Comparison of ENCODE assay signal across 10 cellular contexts in genomic region chr7:47570649-47571050, GRCh38. TPM values are rescaled to one million over a fixed set of nuclear protein-coding genes. Genes with fewer than 3 reads are reported as not detected.
DNase-seq lines count a peak whose midpoint lies in the region; ATAC-seq and TF ChIP-seq lines count a peak whose summit lies in the region.
"Had no signal": no experiment of that assay in that cellular context is flagged by ENCODE, and none has a peak within 500 bp of the region (broad histone marks: within the 10 kb centered on the region; RNA-seq: fewer than 3 reads in every experiment).

No MANE protein-coding gene starts in this region.

- no TSS peak for BruUV-seq in OCI-LY7 (replicated peaks; lab: Mats Ljungman, UMichigan)

- no peak for TF ChIP-seq CTCF in OCI-LY7 (conservative IDR thresholded peaks at IDR 0.05; ENCODE audit: low read length)
- TF ChIP-seq CTCF in dorsolateral prefrontal cortex (IDR thresholded peaks at IDR 0.05 in 54 of 56, conservative IDR thresholded peaks at IDR 0.05 in 2 of 56; ENCODE audit: low read depth in 1 of 56, partially characterized antibody in 56 of 56) = no peak
- no peak for TF ChIP-seq CTCF in tibial nerve (IDR thresholded peaks at IDR 0.05)
- TF ChIP-seq CTCF in activated CD8-positive, alpha-beta T cell treated with anti-CD3 and anti-CD28 coated beads for 36 hours (IDR thresholded peaks at IDR 0.05) = no peak

- no peak overlapping the region for H2AFZ ChIP-seq in OCI-LY7 (ENCODE audit: low read length)

- H4K20me1 ChIP-seq in OCI-LY7 (ENCODE audit: insufficient read depth, low read length) = no peaks in the 10 kb centered on the region

- no peak overlapping the region for H3K4me3 Mint-ChIP-seq in activated CD8-positive, alpha-beta T cell treated with anti-CD3 and anti-CD28 coated beads for 36 hours
- H3K4me3 Mint-ChIP-seq: activated CD4-positive, alpha-beta T cell treated with anti-CD3 and anti-CD28 coated beads, Interleukin-2, amount 10 ng/mL, durations not matched to agents 7 days and 5 days had no signal

- no peaks in the 10 kb centered on the region for H3K36me3 ChIP-seq in OCI-LY7 (ENCODE audit: insufficient read depth, low read length)
- no peaks in the 10 kb centered on the region for H3K36me3 ChIP-seq in muscle layer of duodenum (ENCODE audit: control insufficient read depth in 1 of 2, insufficient read depth in 2 of 2, low read length in 2 of 2)
- no peaks in the 10 kb centered on the region for H3K36me3 ChIP-seq in tibial nerve

- peak overlapping the region; percentile 31; the same call in 1 of the 2 replicates for H3K4me2 ChIP-seq in OCI-LY7 (ENCODE audit: low read length)

- H3K36me3 Mint-ChIP-seq in activated CD8-positive, alpha-beta T cell treated with anti-CD3 and anti-CD28 coated beads for 36 hours (ENCODE audit: low read depth) = no peaks in the 10 kb centered on the region

- H3K27ac Mint-ChIP-seq in activated CD8-positive, alpha-beta T cell treated with anti-CD3 and anti-CD28 coated beads for 36 hours = no peak overlapping the region
- H3K27ac Mint-ChIP-seq: activated CD4-positive, alpha-beta T cell treated with anti-CD3 and anti-CD28 coated beads, Interleukin-2, amount 10 ng/mL, durations not matched to agents 7 days and 5 days had no signal

- H3K4me1 ChIP-seq in OCI-LY7 (ENCODE audit: insufficient read depth, low read length, poor library complexity, severe bottlenecking) (peaks cover 56% of the 10 kb centered on the region), muscle layer of duodenum (ENCODE audit: control insufficient read depth in 1 of 2, insufficient read depth in 2 of 2, low read length in 2 of 2) (peaks cover 36 to 37% of the 10 kb centered on the region in 2 donors), tibial nerve (peaks cover 11 to 88% (median 57%) of the 10 kb centered on the region in 4 donors)

- 35 to 38% methylated on average over 4 of the region's 4 CpGs for WGBS in tibial nerve, 2 donors

- H3K27me3 Mint-ChIP-seq in activated CD8-positive, alpha-beta T cell treated with anti-CD3 and anti-CD28 coated beads for 36 hours = peaks cover 2% of the 10 kb centered on the region
- H3K27me3 Mint-ChIP-seq: activated CD4-positive, alpha-beta T cell treated with anti-CD3 and anti-CD28 coated beads, Interleukin-2, amount 10 ng/mL, durations not matched to agents 7 days and 5 days had no signal

- DNase-seq in OCI-LY7 (ENCODE audit: low spot score) = no peak
- no peak for DNase-seq in dorsolateral prefrontal cortex
- DNase-seq in tibial nerve (ENCODE audit: low spot score in 2 of 2) = no peak
- DNase-seq in activated CD8-positive, alpha-beta T cell treated with anti-CD3 and anti-CD28 coated beads for 36 hours = no peak
- no peak for DNase-seq in GF-D8 (lab: John Stamatoyannopoulos, UW)
- DNase-seq in anterior cingulate cortex (lab: John Stamatoyannopoulos, UW) = no peak
- DNase-seq: activated CD4-positive, alpha-beta T cell treated with anti-CD3 and anti-CD28 coated beads, Interleukin-2, amount 10 ng/mL, durations not matched to agents 7 days and 5 days; MG63 had no signal

- H3K27ac ChIP-seq in OCI-LY7 (ENCODE audit: low read depth, low read length, poor library complexity, severe bottlenecking) = no peak overlapping the region
- H3K27ac ChIP-seq in dorsolateral prefrontal cortex = peak overlapping the region in 49 of 59 donors; percentile 0 to 82 (median 62)
- H3K27ac ChIP-seq in muscle layer of duodenum (ENCODE audit: low read length) = peak overlapping the region; percentile 83
- peak overlapping the region; percentile 68 to 91 (median 83) for H3K27ac ChIP-seq in tibial nerve

- TF ChIP-seq POLR2A in tibial nerve (IDR thresholded peaks at IDR 0.05) = no peak

- peaks cover 2% of the 10 kb centered on the region for H3K4me1 Mint-ChIP-seq in activated CD8-positive, alpha-beta T cell treated with anti-CD3 and anti-CD28 coated beads for 36 hours (ENCODE audit: low read depth)
- H3K4me1 Mint-ChIP-seq: activated CD4-positive, alpha-beta T cell treated with anti-CD3 and anti-CD28 coated beads, Interleukin-2, amount 10 ng/mL, durations not matched to agents 7 days and 5 days had no signal

- H3K27me3 ChIP-seq in dorsolateral prefrontal cortex (no peaks in the 10 kb centered on the region), muscle layer of duodenum (ENCODE audit: low read depth, low read length) (no peaks in the 10 kb centered on the region), tibial nerve (no peaks in the 10 kb centered on the region)
- H3K27me3 ChIP-seq: MG63 had no signal

- CTCF ChIA-PET in OCI-LY7 (lab: Charles Lee; ENCODE audit: unreplicated experiment) = interaction anchor here (0.5 kb wide), 1 partner anchor 135 kb away, joined by 3 read pairs; no protein-coding TSS in a partner anchor
- CTCF ChIA-PET in activated CD8-positive, alpha-beta T cell treated with anti-CD3 and anti-CD28 coated beads for 36 hours (lab: Charles Lee) = no interaction called here

- H3K9me2 ChIP-seq in OCI-LY7 (ENCODE audit: insufficient read depth, low read length) = no peaks in the 10 kb centered on the region

- ATAC-seq in activated CD8-positive, alpha-beta T cell treated with anti-CD3 and anti-CD28 coated beads for 36 hours = no peak
- ATAC-seq in GM21390 (IDR thresholded peaks at IDR 0.05; ENCODE audit: unreplicated experiment) = no peak

- no peaks in the 10 kb centered on the region for H3K9me3 Mint-ChIP-seq in activated CD8-positive, alpha-beta T cell treated with anti-CD3 and anti-CD28 coated beads for 36 hours
- H3K9me3 Mint-ChIP-seq: activated CD4-positive, alpha-beta T cell treated with anti-CD3 and anti-CD28 coated beads, Interleukin-2, amount 10 ng/mL, durations not matched to agents 7 days and 5 days had no signal

- H3K9me3 ChIP-seq in OCI-LY7 (ENCODE audit: low read length) = no peaks in the 10 kb centered on the region
- no peaks in the 10 kb centered on the region for H3K9me3 ChIP-seq in muscle layer of duodenum (ENCODE audit: control insufficient read depth in 1 of 2, low read length in 2 of 2)
- H3K9me3 ChIP-seq in tibial nerve = no peaks in the 10 kb centered on the region
- H3K9me3 ChIP-seq: MG63 had no signal

- H3K79me2 ChIP-seq in OCI-LY7 (ENCODE audit: insufficient read depth, low read depth, low read length) = peaks cover 9% of the 10 kb centered on the region; the same call in 1 of the 2 replicates

- TF ChIP-seq EP300 in tibial nerve (IDR thresholded peaks at IDR 0.05) = peak in 1 of 2 donors; percentile 58

- intact Hi-C loops in OCI-LY7 (cut with micrococcal nuclease; ENCODE audit: unreplicated experiment) (no loop called here), dorsolateral prefrontal cortex (cut with DNase I) (loop anchor here in 1 of 2 donors (10.0 kb wide), 1 partner anchor 306 kb away; no protein-coding TSS in a partner anchor)
- intact Hi-C loops in activated CD8-positive, alpha-beta T cell treated with anti-CD3 and anti-CD28 coated beads for 36 hours (cut with micrococcal nuclease) = no loop called here

- H3K4me3 ChIP-seq in OCI-LY7 (ENCODE audit: low read depth, low read length, poor library complexity, severe bottlenecking) (no peak overlapping the region), dorsolateral prefrontal cortex (no peak overlapping the region), muscle layer of duodenum (ENCODE audit: low read depth in 1 of 2, low read length in 2 of 2) (no peak overlapping the region), tibial nerve (no peak overlapping the region)
- H3K4me3 ChIP-seq: MG63 had no signal

- POLR2A ChIA-PET in OCI-LY7 (lab: Charles Lee) = interaction anchor here (0.6 to 1.4 kb wide), 9 partner anchors 9 to 101 kb away, joined by 3 to 5 read pairs (median 3); partner anchors contain the start of gene TNS3
- POLR2A ChIA-PET in activated CD8-positive, alpha-beta T cell treated with anti-CD3 and anti-CD28 coated beads for 36 hours (lab: Charles Lee) = no interaction called here

RNA-seq across cellular contexts. Expression of gene TNS3, which starts 11.3 kb away (rescaled TPM):
- total RNA-seq in OCI-LY7 (2014; rRNA removed; shearing (Covaris generic)) = 8.3 and 9.5 TPM in 2 replicates
- total RNA-seq in OCI-LY7 (2022) (36.5 and 42.1 TPM in 2 replicates), dorsolateral prefrontal cortex (100 to 1,000 TPM in 5 of 120 experiments, 10 to 100 TPM in 115; 16.5 to 145 (median 47.8) TPM), tibial nerve (100 to 1,000 TPM; 118 to 142 (median 133) TPM)
- total RNA-seq in activated CD8-positive, alpha-beta T cell treated with anti-CD3 and anti-CD28 coated beads for 36 hours = under 1 TPM; 0.04 to 0.16 TPM
- total RNA-seq: activated CD4-positive, alpha-beta T cell treated with anti-CD3 and anti-CD28 coated beads, Interleukin-2, amount 10 ng/mL, durations not matched to agents 7 days and 5 days had no signal

Comparison
In these comparisons a context has a peak if more than half of its experiments do, and no peak if none do; other contexts are left out.
1. RNA of gene TNS3, which starts 11.3 kb away (total RNA-seq): 118 to 142 TPM in tibial nerve, 16.5 to 145 TPM in dorsolateral prefrontal cortex and 8.3 to 42.1 TPM in OCI-LY7; 0.04 to 0.16 TPM in activated CD8-positive, alpha-beta T cell treated with anti-CD3 and anti-CD28 coated beads for 36 hours; every median in the first group is over 4 times any median in the second.